24 cellular contexts compared by ENCODE assay signal in genomic region chr3:178483704-178484103, GRCh38. TPM values are rescaled to one million over a fixed set of nuclear protein-coding genes. Genes with fewer than 3 reads are reported as not detected.
"Had no signal": no experiment of that assay in that cellular context is flagged by ENCODE, and none has a peak within 500 bp of the region (broad histone marks: within the 10 kb centered on the region; RNA-seq: fewer than 3 reads in every experiment).

No MANE protein-coding gene starts in this region.

- H3K4me1 Mint-ChIP-seq: activated CD4-positive, alpha-beta T cell treated with anti-CD3 and anti-CD28 coated beads, Interleukin-2, amount 10 ng/mL, durations not matched to agents 24 days and 14 days; activated naive CD8-positive, alpha-beta T cell treated with anti-CD3 and anti-CD28 coated beads, Interleukin-2, amount 10 ng/mL, durations not matched to agents 7 days and 5 days; activated T-helper 17 cell treated with anti-CD3 and anti-CD28 coated beads, Interleukin-2, amount 50 U/mL, for 72 hours; central memory CD8-positive, alpha-beta T cell; neural crest cell; T-cell had no signal

- DNase-seq: activated B cell treated with CpG ODN at 0.5 μM for 24 hours; activated CD4-positive, alpha-beta T cell treated with anti-CD3 and anti-CD28 coated beads, Interleukin-2, amount 10 ng/mL, durations not matched to agents 24 days and 14 days; activated CD8-positive, alpha-beta T cell treated with anti-CD3 and anti-CD28 coated beads for 36 hours; activated naive CD4-positive, alpha-beta T cell treated with Interleukin-2 at 50 U/mL for 16 hours; activated naive CD8-positive, alpha-beta T cell treated with anti-CD3 and anti-CD28 coated beads, Interleukin-2, amount 10 ng/mL, durations not matched to agents 7 days and 5 days; activated T-cell treated with anti-CD3 and anti-CD28 coated beads, Interleukin-2, amount 50 U/mL, for 1 hour; anterior cingulate cortex; naive B cell; right cardiac atrium; small intestine; stimulated activated CD4-positive, alpha-beta T cell treated with anti-CD3 and anti-CD28 coated beads, Interleukin-15, amount 100 ng/mL, for 24 hours; stimulated activated CD4-positive, alpha-beta T cell treated with anti-CD3 and anti-CD28 coated beads, Interleukin-2, amount 100 ng/mL, for 48 hours; T-cell had no signal

- H3K27ac ChIP-seq: coronary artery, prostate gland, tibial nerve had no signal

- ATAC-seq: activated CD8-positive, alpha-beta T cell treated with anti-CD3 and anti-CD28 coated beads for 36 hours; activated T-helper 17 cell treated with anti-CD3 and anti-CD28 coated beads, Interleukin-2, amount 50 U/mL, for 72 hours; left lobe of liver; T-cell had no signal

- H3K4me1 ChIP-seq: prostate gland, tibial nerve had no signal

- FAIRE-seq: endometrium, small intestine, urothelium cell line had no signal

- H3K4me3 ChIP-seq: coronary artery, prostate gland, tibial nerve had no signal

- H3K36me3 ChIP-seq: prostate gland, tibial nerve had no signal

- H3K9me3 ChIP-seq: prostate gland, tibial nerve had no signal

- H3K27ac Mint-ChIP-seq: activated B cell treated with CpG ODN at 0.5 μM for 24 hours; activated CD4-positive, alpha-beta T cell treated with anti-CD3 and anti-CD28 coated beads, Interleukin-2, amount 10 ng/mL, durations not matched to agents 24 days and 14 days; activated CD8-positive, alpha-beta T cell treated with anti-CD3 and anti-CD28 coated beads for 36 hours; activated naive CD8-positive, alpha-beta T cell treated with anti-CD3 and anti-CD28 coated beads, Interleukin-2, amount 10 ng/mL, durations not matched to agents 7 days and 5 days; activated T-helper 17 cell treated with anti-CD3 and anti-CD28 coated beads, Interleukin-2, amount 50 U/mL, for 72 hours; naive B cell; stimulated activated naive CD8-positive, alpha-beta T cell treated with anti-CD3 and anti-CD28 coated beads, Interleukin-15, Interleukin-2, amounts not matched to agents 100 ng/mL and 50 ng/mL, for 24 hours; T-cell had no signal

- H3K36me3 Mint-ChIP-seq: activated naive CD8-positive, alpha-beta T cell treated with anti-CD3 and anti-CD28 coated beads, Interleukin-2, amount 10 ng/mL, durations not matched to agents 7 days and 5 days; naive B cell; T-cell had no signal

- H3K27me3 ChIP-seq: tibial nerve had no signal

- H3K27me3 Mint-ChIP-seq: activated B cell treated with CpG ODN at 0.5 μM for 24 hours; activated CD4-positive, alpha-beta T cell treated with anti-CD3 and anti-CD28 coated beads, Interleukin-2, amount 10 ng/mL, durations not matched to agents 24 days and 14 days had no signal

- H3K9me3 Mint-ChIP-seq: activated B cell treated with CpG ODN at 0.5 μM for 24 hours; activated CD4-positive, alpha-beta T cell treated with anti-CD3 and anti-CD28 coated beads, Interleukin-2, amount 10 ng/mL, durations not matched to agents 24 days and 14 days; activated CD8-positive, alpha-beta T cell treated with anti-CD3 and anti-CD28 coated beads for 36 hours; activated naive CD8-positive, alpha-beta T cell treated with anti-CD3 and anti-CD28 coated beads, Interleukin-2, amount 10 ng/mL, durations not matched to agents 7 days and 5 days; activated T-helper 17 cell treated with anti-CD3 and anti-CD28 coated beads, Interleukin-2, amount 50 U/mL, for 72 hours; central memory CD8-positive, alpha-beta T cell; neural crest cell; stimulated activated naive CD8-positive, alpha-beta T cell treated with anti-CD3 and anti-CD28 coated beads, Interleukin-15, Interleukin-2, amounts not matched to agents 100 ng/mL and 50 ng/mL, for 24 hours; T-cell had no signal

- H3K4me3 Mint-ChIP-seq: activated B cell treated with CpG ODN at 0.5 μM for 24 hours; activated CD4-positive, alpha-beta T cell treated with anti-CD3 and anti-CD28 coated beads, Interleukin-2, amount 10 ng/mL, durations not matched to agents 24 days and 14 days; activated CD8-positive, alpha-beta T cell treated with anti-CD3 and anti-CD28 coated beads for 36 hours; activated naive CD8-positive, alpha-beta T cell treated with anti-CD3 and anti-CD28 coated beads, Interleukin-2, amount 10 ng/mL, durations not matched to agents 7 days and 5 days; activated T-helper 17 cell treated with anti-CD3 and anti-CD28 coated beads, Interleukin-2, amount 50 U/mL, for 72 hours; central memory CD8-positive, alpha-beta T cell; naive B cell; neural crest cell; stimulated activated naive CD8-positive, alpha-beta T cell treated with anti-CD3 and anti-CD28 coated beads, Interleukin-15, Interleukin-2, amounts not matched to agents 100 ng/mL and 50 ng/mL, for 24 hours; T-cell had no signal

RNA-seq across cellular contexts. Expression of gene KCNMB2, which starts 52.5 kb away (rescaled TPM):
- total RNA-seq: activated B cell treated with CpG ODN at 0.5 μM for 24 hours; activated CD4-positive, alpha-beta T cell treated with anti-CD3 and anti-CD28 coated beads, Interleukin-2, amount 10 ng/mL, durations not matched to agents 24 days and 14 days; activated CD8-positive, alpha-beta T cell treated with anti-CD3 and anti-CD28 coated beads for 36 hours; activated naive CD8-positive, alpha-beta T cell treated with anti-CD3 and anti-CD28 coated beads, Interleukin-2, amount 10 ng/mL, durations not matched to agents 7 days and 5 days; activated T-helper 17 cell treated with anti-CD3 and anti-CD28 coated beads, Interleukin-2, amount 50 U/mL, for 72 hours; left lobe of liver; lung microvascular endothelial cell; T-cell; tibial nerve had no signal
